In the genomic region with DNA sequence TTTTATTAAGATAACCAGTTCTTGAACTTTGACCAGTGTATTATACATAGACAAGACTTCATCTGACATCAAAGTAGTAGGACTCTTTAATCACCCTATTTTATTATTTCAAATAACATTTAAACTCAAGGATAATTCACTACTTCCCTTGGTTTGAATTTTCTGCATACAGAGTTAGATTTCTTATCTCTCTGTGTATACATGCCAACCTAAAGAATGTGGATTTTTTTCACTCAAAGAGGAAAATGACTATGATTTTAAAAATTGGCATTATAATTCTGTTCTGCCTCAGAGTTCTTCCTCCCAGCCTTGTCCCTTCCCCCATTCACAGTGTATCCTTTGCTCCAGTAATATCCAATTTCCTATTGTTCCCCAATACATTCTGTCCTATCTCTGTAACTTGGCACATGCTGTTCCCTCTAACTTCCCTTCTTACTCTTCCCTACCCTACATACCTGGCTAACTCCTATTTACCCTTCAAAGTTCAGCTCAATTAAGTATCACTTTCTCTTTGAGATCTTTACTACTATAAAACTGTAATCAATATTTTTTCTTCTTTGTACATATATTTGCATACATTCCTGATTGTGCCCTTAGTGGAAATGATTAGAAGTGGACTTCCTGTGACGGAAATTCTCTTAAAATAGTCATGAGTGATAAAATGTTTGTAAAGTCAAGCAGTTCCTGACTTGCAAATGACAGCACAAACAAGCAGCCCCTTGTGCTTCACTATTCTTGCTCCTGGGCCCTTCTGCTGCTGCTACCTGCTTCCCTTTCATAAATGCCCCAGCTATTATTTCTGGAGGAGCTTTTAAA, we compare ENCODE assay signal across 15 cellular contexts.
"Had no signal": no experiment of that assay in that cellular context is flagged by ENCODE, and none has a peak within 500 bp of the region (broad histone marks: within the 10 kb centered on the region; RNA-seq: fewer than 3 reads in every experiment).

No MANE protein-coding gene starts in this region.

- H3K36me3 ChIP-seq: breast epithelium, stomach, thoracic aorta, uterus had no signal

- H3K27me3 ChIP-seq: breast epithelium, stomach, uterus had no signal

- ATAC-seq: activated T-cell treated with anti-CD3 and anti-CD28 coated beads, Interleukin-2, amount 50 U/mL, for 72 hours; left ventricle myocardium superior had no signal

- H3K9me3 Mint-ChIP-seq: activated T-cell treated with anti-CD3 and anti-CD28 coated beads, Interleukin-2, amount 50 U/mL, for 72 hours had no signal

- DNase-seq: activated CD4-positive, alpha-beta T cell treated with anti-CD3 and anti-CD28 coated beads for 1 hour; activated CD4-positive, alpha-beta T cell treated with anti-CD3 and anti-CD28 coated beads, Interleukin-2, amount 50 U/mL, for 48 hours; activated naive CD8-positive, alpha-beta T cell treated with anti-CD3 and anti-CD28 coated beads, Interleukin-2, amount 10 ng/mL, durations not matched to agents 7 days and 5 days; activated T-cell treated with anti-CD3 and anti-CD28 coated beads, Interleukin-2, amount 50 U/mL, for 72 hours; aorta; foreskin melanocyte; head of caudate nucleus; left ventricle myocardium superior; stimulated activated CD4-positive, alpha-beta T cell treated with anti-CD3 and anti-CD28 coated beads, Interleukin-4, amount 100 ng/mL, for 1 hour; stimulated activated CD8-positive, alpha-beta memory T cell treated with anti-CD3 and anti-CD28 coated beads, Interleukin-4, amount 100 ng/mL, for 48 hours; stomach; T-helper 2 cell; uterus had no signal

- H3K4me3 Mint-ChIP-seq: activated naive CD8-positive, alpha-beta T cell treated with anti-CD3 and anti-CD28 coated beads, Interleukin-2, amount 10 ng/mL, durations not matched to agents 7 days and 5 days; activated T-cell treated with anti-CD3 and anti-CD28 coated beads, Interleukin-2, amount 50 U/mL, for 72 hours had no signal

- H3K27ac Mint-ChIP-seq: activated naive CD8-positive, alpha-beta T cell treated with anti-CD3 and anti-CD28 coated beads, Interleukin-2, amount 10 ng/mL, durations not matched to agents 7 days and 5 days; activated T-cell treated with anti-CD3 and anti-CD28 coated beads, Interleukin-2, amount 50 U/mL, for 72 hours had no signal

- H3K4me1 ChIP-seq: breast epithelium, uterus had no signal

- H3K4me3 ChIP-seq: breast epithelium, stomach, thoracic aorta, uterus had no signal

- H3K9me3 ChIP-seq: breast epithelium, stomach, thoracic aorta, uterus had no signal

- H3K27me3 Mint-ChIP-seq: activated naive CD8-positive, alpha-beta T cell treated with anti-CD3 and anti-CD28 coated beads, Interleukin-2, amount 10 ng/mL, durations not matched to agents 7 days and 5 days had no signal

- H3K36me3 Mint-ChIP-seq: activated naive CD8-positive, alpha-beta T cell treated with anti-CD3 and anti-CD28 coated beads, Interleukin-2, amount 10 ng/mL, durations not matched to agents 7 days and 5 days had no signal

- H3K27ac ChIP-seq: breast epithelium, thoracic aorta, uterus had no signal
